Comparison of ENCODE assay signal across 8 cellular contexts in the genomic region with DNA sequence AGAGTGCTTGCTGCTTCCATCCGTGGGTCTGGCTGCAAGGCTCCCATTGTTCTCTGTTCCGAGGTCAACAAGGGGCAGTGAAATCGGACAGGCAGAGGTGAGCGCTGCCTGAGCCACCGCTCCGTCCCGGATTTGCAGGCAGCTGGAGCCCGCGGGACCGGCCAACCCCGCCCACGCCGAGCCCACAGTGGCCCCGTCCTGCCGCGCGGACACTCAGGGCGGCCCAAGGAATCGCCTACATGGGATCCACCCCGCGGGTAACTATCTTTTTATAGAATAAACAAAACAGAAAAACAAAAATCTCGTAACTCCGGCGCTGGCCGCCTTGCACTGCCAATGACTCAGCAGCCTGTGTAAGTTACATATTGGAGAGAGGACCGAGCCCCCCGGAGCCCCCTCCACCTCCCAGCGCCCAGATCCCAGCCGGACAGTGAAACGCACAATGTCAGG. TPM values are rescaled to one million over a fixed set of nuclear protein-coding genes. Genes with fewer than 3 reads are reported as not detected.
DNase-seq lines count a peak whose midpoint lies in the region; ATAC-seq and TF ChIP-seq lines count a peak whose summit lies in the region.

No MANE protein-coding gene starts in this region.

- H3K4me1 Mint-ChIP-seq in T-helper 2 cell treated with Interferon-gamma antibody and Interleukin-4, amounts not matched to agents 5 μg/mL and 100 μg/mL, for 36 hours (ENCODE audit: low read depth), result peaks cover 52% of the 10 kb centered on the region

- 5 to 19% methylated on average over 24 to 30 of the region's 30 CpGs for WGBS in testis, 2 donors

- H3K9me3 ChIP-seq in testis, result no peaks in the 10 kb centered on the region

- intact Hi-C loops in testis (cut with DNase I; ENCODE audit: low total_unique reads), result no loop called here

- TF ChIP-seq CTCF in brain microvascular endothelial cell (IDR thresholded peaks at IDR 0.05; ENCODE audit: low read depth, low read length, missing control alignments), result no peak
- TF ChIP-seq CTCF in testis (IDR thresholded peaks at IDR 0.05), result no peak

- peaks cover 39% of the 10 kb centered on the region for H3K36me3 Mint-ChIP-seq in T-helper 2 cell treated with Interferon-gamma antibody and Interleukin-4, amounts not matched to agents 5 μg/mL and 100 μg/mL, for 36 hours (ENCODE audit: low read depth)

- H3K27ac Mint-ChIP-seq in T-helper 2 cell treated with Interferon-gamma antibody and Interleukin-4, amounts not matched to agents 5 μg/mL and 100 μg/mL, for 36 hours, result peak overlapping the region; percentile 86

- no peaks in the 10 kb centered on the region for H3K9me3 Mint-ChIP-seq in T-helper 2 cell treated with Interferon-gamma antibody and Interleukin-4, amounts not matched to agents 5 μg/mL and 100 μg/mL, for 36 hours

- in situ Hi-C loops in brain microvascular endothelial cell (cut with HindIII; ENCODE audit: low pct_ligation_motif_present, low sequenced_read_pairs) (no loop called here), ACHN (cut with HindIII; ENCODE audit: low pct_ligation_motif_present, low pct_unique_long_range_greater_than_20kb, low sequenced_read_pairs) (no loop called here)

- no peak overlapping the region for H3K27ac ChIP-seq in brain microvascular endothelial cell
- peak overlapping the region; percentile 1 to 18 for H3K27ac ChIP-seq in testis

- DNase-seq in T-helper 2 cell treated with Interferon-gamma antibody and Interleukin-4, amounts not matched to agents 5 μg/mL and 100 μg/mL, for 36 hours (ENCODE audit: low spot score), result no peak
- no peak for DNase-seq in T-helper 2 cell
- DNase-seq in brain microvascular endothelial cell, result peak; percentile 36
- peak; percentile 70 for DNase-seq in left lobe of liver (ENCODE audit: low spot score)
- peak; percentile 59 for DNase-seq in testis
- DNase-seq in NCI-H1417 (lab: John Stamatoyannopoulos, UW), result no peak
- no peak for DNase-seq in NCI-H69 (lab: John Stamatoyannopoulos, UW)
- DNase-seq in ACHN, result no peak

- peak; percentile 45 for ATAC-seq in left lobe of liver

- H3K27me3 ChIP-seq in brain microvascular endothelial cell (replicated peaks) (no peaks in the 10 kb centered on the region), testis (no peaks in the 10 kb centered on the region)

- H3K4me3 ChIP-seq in brain microvascular endothelial cell (ENCODE audit: low read depth, low read length) (peak overlapping the region; percentile 47), testis (peak overlapping the region; percentile 2 to 99)

- no peaks in the 10 kb centered on the region for H3K36me3 ChIP-seq in brain microvascular endothelial cell (replicated peaks)
- no peaks in the 10 kb centered on the region for H3K36me3 ChIP-seq in testis (ENCODE audit: low read depth, missing control alignments)

- H3K27me3 Mint-ChIP-seq in T-helper 2 cell treated with Interferon-gamma antibody and Interleukin-4, amounts not matched to agents 5 μg/mL and 100 μg/mL, for 36 hours (ENCODE audit: low read depth), result peaks cover 3% of the 10 kb centered on the region

- peaks cover 14% of the 10 kb centered on the region for H3K4me1 ChIP-seq in testis

- peak overlapping the region; percentile 93 for H3K4me3 Mint-ChIP-seq in T-helper 2 cell treated with Interferon-gamma antibody and Interleukin-4, amounts not matched to agents 5 μg/mL and 100 μg/mL, for 36 hours

- TF ChIP-seq POLR2A in testis (IDR thresholded peaks at IDR 0.05), result no peak

RNA-seq across cellular contexts. Expression of a gene that starts 1.9 kb away (rescaled TPM):
- total RNA-seq in left lobe of liver (90.4 TPM), testis (10 to 100 TPM; 61.5 to 93.4 TPM)
- 36.7 TPM for polyA plus RNA-seq in testis (ENCODE audit: insufficient read depth, low read depth, low replicate concordance)

Comparison
In these comparisons a context has a peak if more than half of its experiments do, and no peak if none do; other contexts are left out.
1. DNase-seq: peak in brain microvascular endothelial cell (single experiment), left lobe of liver (single experiment) and testis (single experiment); none in T-helper 2 cell treated with Interferon-gamma antibody and Interleukin-4, amounts not matched to agents 5 μg/mL and 100 μg/mL, for 36 hours (single experiment), T-helper 2 cell (0 of 5), NCI-H1417 (0 of 3), NCI-H69 (single experiment) and ACHN (single experiment).